Comparison of ENCODE assay signal across 8 cellular contexts in genomic region chr5:18305288-18305899, GRCh38.
DNase-seq lines count a peak whose midpoint lies in the region; ATAC-seq and TF ChIP-seq lines count a peak whose summit lies in the region.

No MANE protein-coding gene starts in this region.

- H3K4me2 ChIP-seq in DND-41 (ENCODE audit: insufficient read depth, low read length) = no peak overlapping the region

- H3K27me3 ChIP-seq in DND-41 (ENCODE audit: insufficient read depth, low read length, poor library complexity) (no peaks in the 10 kb centered on the region), stomach (no peaks in the 10 kb centered on the region)

- TF ChIP-seq CTCF in DND-41 (IDR thresholded peaks at IDR 0.05; ENCODE audit: borderline replicate concordance, extremely low read depth, low read length, poor library complexity, severe bottlenecking) (peak; percentile 58), GM20000 (IDR thresholded peaks at IDR 0.05; ENCODE audit: extremely low read depth, missing control alignments) (peak; percentile 66), stomach (IDR thresholded peaks at IDR 0.05) (peak in 5 of 7 experiments; percentile 16 to 64 (median 51))

- no peak for TF ChIP-seq POLR2A in stomach (IDR thresholded peaks at IDR 0.05)

- H3K79me2 ChIP-seq in DND-41 (ENCODE audit: insufficient read depth, low read length) = no peaks in the 10 kb centered on the region

- H4K20me1 ChIP-seq in DND-41 (ENCODE audit: insufficient read depth, low read length) = no peaks in the 10 kb centered on the region

- TF ChIP-seq EP300 in Ishikawa (IDR thresholded peaks at IDR 0.05; ENCODE audit: borderline replicate concordance) (no peak), stomach (IDR thresholded peaks at IDR 0.05) (no peak)

- no peaks in the 10 kb centered on the region for H3K36me3 ChIP-seq in DND-41 (ENCODE audit: insufficient read depth, low read length)
- no peaks in the 10 kb centered on the region; the same call in 1 of the 2 replicates for H3K36me3 ChIP-seq in SK-N-MC (ENCODE audit: insufficient read depth, low read length)
- no peaks in the 10 kb centered on the region for H3K36me3 ChIP-seq in stomach

- intact Hi-C loops in stomach (cut with DNase I; ENCODE audit: low total_unique reads) = no loop called here

- peak; percentile 96 for TF ChIP-seq RAD21 in Ishikawa (IDR thresholded peaks at IDR 0.05; ENCODE audit: low read depth)

- no peak overlapping the region for H3K9ac ChIP-seq in DND-41 (ENCODE audit: low read depth, low read length)
- H3K9ac ChIP-seq in SK-N-MC (ENCODE audit: insufficient read length) = peak overlapping the region; percentile 29

- H3K9me3 ChIP-seq in DND-41 (ENCODE audit: insufficient read depth, low read length, severe bottlenecking) (peaks cover 6% of the 10 kb centered on the region), SK-N-MC (ENCODE audit: low read depth, low read length) (no peaks in the 10 kb centered on the region), stomach (no peaks in the 10 kb centered on the region)

- no peak overlapping the region for H2AFZ ChIP-seq in DND-41 (ENCODE audit: low read depth, low read length)

- H3K27ac ChIP-seq in DND-41 (ENCODE audit: low read length) (no peak overlapping the region), SK-N-MC (0 out of 2 replicates have a peak overlapping the region, but pooled peaks have one; percentile 21), stomach (no peak overlapping the region)

- H3K4me1 ChIP-seq in DND-41 (ENCODE audit: insufficient read depth, low read length) (no peaks in the 10 kb centered on the region), stomach (no peaks in the 10 kb centered on the region)

- no peak for ATAC-seq in DND-41 (ENCODE audit: insufficient read depth, low read depth)

- DNase-seq in DND-41 (no peak), GM20000 (ENCODE audit: low spot score) (peak; percentile 58), SK-N-MC (ENCODE audit: low read depth, low spot score) (no peak), germinal center (ENCODE audit: low spot score) (peak; percentile 16), stomach (no peak), 8988T (no peak)
- no peak for DNase-seq in stimulated activated CD4-positive, alpha-beta T cell treated with anti-CD3 and anti-CD28 coated beads, Interleukin-4, amount 100 ng/mL, for 4 hours

- H3K4me3 ChIP-seq in DND-41 (ENCODE audit: low read depth in 1 of 2, low read length in 2 of 2) (no peak overlapping the region), SK-N-MC (peak overlapping the region; percentile 34; the same call in 1 of the 2 replicates), stomach (no peak overlapping the region)

- WGBS in stomach, 5 donors = 60 to 65% (median 61%) methylated on average over 8 of the region's 8 CpGs

TF ChIP-seq in Ishikawa, 13 proteins besides CTCF, POLR2A, EP300 and RAD21:
- TF ChIP-seq, protein P1, sequence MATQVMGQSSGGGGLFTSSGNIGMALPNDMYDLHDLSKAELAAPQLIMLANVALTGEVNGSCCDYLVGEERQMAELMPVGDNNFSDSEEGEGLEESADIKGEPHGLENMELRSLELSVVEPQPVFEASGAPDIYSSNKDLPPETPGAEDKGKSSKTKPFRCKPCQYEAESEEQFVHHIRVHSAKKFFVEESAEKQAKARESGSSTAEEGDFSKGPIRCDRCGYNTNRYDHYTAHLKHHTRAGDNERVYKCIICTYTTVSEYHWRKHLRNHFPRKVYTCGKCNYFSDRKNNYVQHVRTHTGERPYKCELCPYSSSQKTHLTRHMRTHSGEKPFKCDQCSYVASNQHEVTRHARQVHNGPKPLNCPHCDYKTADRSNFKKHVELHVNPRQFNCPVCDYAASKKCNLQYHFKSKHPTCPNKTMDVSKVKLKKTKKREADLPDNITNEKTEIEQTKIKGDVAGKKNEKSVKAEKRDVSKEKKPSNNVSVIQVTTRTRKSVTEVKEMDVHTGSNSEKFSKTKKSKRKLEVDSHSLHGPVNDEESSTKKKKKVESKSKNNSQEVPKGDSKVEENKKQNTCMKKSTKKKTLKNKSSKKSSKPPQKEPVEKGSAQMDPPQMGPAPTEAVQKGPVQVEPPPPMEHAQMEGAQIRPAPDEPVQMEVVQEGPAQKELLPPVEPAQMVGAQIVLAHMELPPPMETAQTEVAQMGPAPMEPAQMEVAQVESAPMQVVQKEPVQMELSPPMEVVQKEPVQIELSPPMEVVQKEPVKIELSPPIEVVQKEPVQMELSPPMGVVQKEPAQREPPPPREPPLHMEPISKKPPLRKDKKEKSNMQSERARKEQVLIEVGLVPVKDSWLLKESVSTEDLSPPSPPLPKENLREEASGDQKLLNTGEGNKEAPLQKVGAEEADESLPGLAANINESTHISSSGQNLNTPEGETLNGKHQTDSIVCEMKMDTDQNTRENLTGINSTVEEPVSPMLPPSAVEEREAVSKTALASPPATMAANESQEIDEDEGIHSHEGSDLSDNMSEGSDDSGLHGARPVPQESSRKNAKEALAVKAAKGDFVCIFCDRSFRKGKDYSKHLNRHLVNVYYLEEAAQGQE (IDR thresholded peaks at IDR 0.05; ENCODE audit: low read depth) = no peak
- no peak for TF ChIP-seq TAF1 (IDR thresholded peaks at IDR 0.05; ENCODE audit: low read depth)
- no peak for TF ChIP-seq YY1 (IDR thresholded peaks at IDR 0.05; ENCODE audit: low read depth)
TF ChIP-seq in Ishikawa: peak in this region for 0.

Comparison
In these comparisons a context has a peak if more than half of its experiments do, and no peak if none do; other contexts are left out.
1. DNase-seq: peak in GM20000 (single experiment) and germinal center (single experiment); none in DND-41 (single experiment), SK-N-MC (single experiment), stomach (single experiment), stimulated activated CD4-positive, alpha-beta T cell treated with anti-CD3 and anti-CD28 coated beads, Interleukin-4, amount 100 ng/mL, for 4 hours (0 of 2) and 8988T (single experiment).
2. Peak in every context shown above with its lines, with median percentiles within 50 percentile points of each other: CTCF ChIP-seq.